ENCODE assay signal across 19 cellular contexts in the genomic region with DNA sequence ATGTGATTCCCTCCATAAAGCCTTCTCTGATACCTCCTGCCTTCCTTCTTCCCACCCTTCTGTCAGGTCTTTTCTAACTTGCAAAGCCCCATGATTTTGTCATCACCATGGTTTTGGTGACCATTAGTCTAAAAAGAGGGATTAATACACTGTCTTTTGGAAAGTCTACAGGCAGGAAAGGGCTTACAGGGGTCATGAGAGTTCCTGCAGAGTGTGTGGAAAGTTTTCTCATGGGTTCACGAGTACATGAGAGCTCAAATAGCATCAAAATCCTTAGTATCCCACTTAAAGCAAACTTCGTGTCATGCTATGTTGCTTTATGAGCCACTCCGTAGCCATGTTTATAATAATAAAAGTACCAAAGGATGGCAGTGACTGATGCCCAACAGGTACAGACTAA.
DNase-seq lines count a peak whose midpoint lies in the region; ATAC-seq and TF ChIP-seq lines count a peak whose summit lies in the region.
"Had no signal": no experiment of that assay in that cellular context is flagged by ENCODE, and none has a peak within 500 bp of the region (broad histone marks: within the 10 kb centered on the region; RNA-seq: fewer than 3 reads in every experiment).

No MANE protein-coding gene starts in this region.

- peak overlapping the region; percentile 74 for H3K27ac Mint-ChIP-seq in T-helper 17 cell
- H3K27ac Mint-ChIP-seq: dendritic cell treated with granulocyte-macrophage colony-stimulating factor and Interleukin-4, amounts not matched to agents 40 ng/mL and 50 ng/mL, for 4 days had no signal

- no peak for ATAC-seq in SK-N-SH treated with all-trans-retinoic acid at 6 μM for 48 hours
- ATAC-seq in T-helper 17 cell, result no peak
- no peak for ATAC-seq in thoracic aorta (ENCODE audit: insufficient number of reproducible peaks, low FRiP score, low read depth)
- ATAC-seq in GM18858 (IDR thresholded peaks at IDR 0.05; ENCODE audit: unreplicated experiment), result no peak
- no peak for ATAC-seq in activated CD4-positive, CD25-positive, alpha-beta regulatory T cell treated with anti-CD3 and anti-CD28 coated beads, Interleukin-2, amount 50 U/mL, for 24 hours
- ATAC-seq: activated naive CD4-positive, alpha-beta T cell treated with anti-CD3 and anti-CD28 coated beads, Interleukin-2, amount 50 U/mL, for 72 hours; foreskin keratinocyte; left cardiac atrium had no signal

- H3K4me3 ChIP-seq in SK-N-SH (ENCODE audit: low read depth in 2 of 2, low read length in 1 of 2) (no peak overlapping the region), fibroblast of villous mesenchyme (ENCODE audit: low read depth, low read length) (no peak overlapping the region), thoracic aorta (no peak overlapping the region)

- DNase-seq in SK-N-SH (no peak), T-helper 17 cell (no peak), fibroblast of villous mesenchyme (ENCODE audit: low read depth) (peak; percentile 72), thoracic aorta (ENCODE audit: low spot score) (no peak), NCI-H2171 (lab: John Stamatoyannopoulos, UW) (no peak)
- DNase-seq: activated CD4-positive, alpha-beta T cell treated with anti-CD3 and anti-CD28 coated beads, Interleukin-2, amount 50 U/mL, for 48 hours; activated T-cell treated with anti-CD3 and anti-CD28 coated beads, Interleukin-2, amount 50 U/mL, for 1 hour; foreskin keratinocyte; NCI-H1092 treated with DMSO at 0.1 percent for 48 hours; NCI-H2171 treated with DMSO at 0.1 percent for 48 hours; Right ventricle myocardium superior; T-helper 1 cell had no signal

- POLR2A ChIA-PET in SK-N-SH (lab: Yijun Ruan, JAX), result no interaction called here

- H3K27me3 ChIP-seq in SK-N-SH (ENCODE audit: insufficient read depth) (no peaks in the 10 kb centered on the region), thoracic aorta (replicated peaks; ENCODE audit: insufficient read depth) (no peaks in the 10 kb centered on the region)
- H3K27me3 ChIP-seq: foreskin keratinocyte had no signal

- H3K4me2 ChIP-seq in SK-N-SH, result 0 out of 2 replicates have a peak overlapping the region, but pooled peaks have one; percentile 91

- CTCF ChIA-PET in SK-N-SH (lab: Yijun Ruan, JAX), result interaction anchor here (0.7 kb wide), 1 partner anchor 13 kb away, joined by 3 read pairs; no protein-coding TSS in a partner anchor

- 90% methylated on average over 3 of the region's 3 CpGs for WGBS in SK-N-SH (ENCODE audit: low lambda C conversion rate)

- peaks cover 86% of the 10 kb centered on the region for H3K79me2 ChIP-seq in SK-N-SH (ENCODE audit: insufficient read depth)

- H3K4me1 ChIP-seq in SK-N-SH (ENCODE audit: control insufficient read depth in 1 of 2, insufficient read depth in 2 of 2, low read depth in 1 of 2, low read length in 1 of 2) (peaks cover 12 to 49% of the 10 kb centered on the region in 2 experiments), thoracic aorta (ENCODE audit: control insufficient read depth in 1 of 2, low read depth in 2 of 2) (peaks cover 33 to 46% of the 10 kb centered on the region in 2 donors)

- H3K27ac ChIP-seq in SK-N-SH (ENCODE audit: low read depth in 2 of 2, low read length in 1 of 2) (peak overlapping the region; percentile 43 to 86; a peak in 3 of 4 replicates), thoracic aorta (peak overlapping the region; percentile 14 to 95)
- H3K27ac ChIP-seq: 22Rv1, foreskin keratinocyte had no signal

- no peaks in the 10 kb centered on the region for H3K27me3 Mint-ChIP-seq in T-helper 17 cell
- H3K27me3 Mint-ChIP-seq: dendritic cell treated with granulocyte-macrophage colony-stimulating factor and Interleukin-4, amounts not matched to agents 40 ng/mL and 50 ng/mL, for 4 days had no signal

- H3K4me1 Mint-ChIP-seq in T-helper 17 cell, result peaks cover 40% of the 10 kb centered on the region

- H3K36me3 ChIP-seq in SK-N-SH (replicated peaks in 1 of 2; ENCODE audit: control insufficient read depth in 1 of 2, insufficient read depth in 2 of 2, low read length in 1 of 2) (no peaks in the 10 kb centered on the region), thoracic aorta (no peaks in the 10 kb centered on the region)

- H4K20me1 ChIP-seq in SK-N-SH (ENCODE audit: insufficient read depth), result peaks cover 6% of the 10 kb centered on the region; the same call in 1 of the 2 replicates

- no peaks in the 10 kb centered on the region for H3K9me2 ChIP-seq in SK-N-SH

- H3K9me3 ChIP-seq in SK-N-SH (no peaks in the 10 kb centered on the region), T-helper 17 cell (ENCODE audit: control insufficient read depth, low read length, poor library complexity, severe bottlenecking) (no peaks in the 10 kb centered on the region), thoracic aorta (no peaks in the 10 kb centered on the region)

- H3K9ac ChIP-seq in SK-N-SH, result no peak overlapping the region

- no peak overlapping the region for H2AFZ ChIP-seq in SK-N-SH (ENCODE audit: low read depth)

- no peak overlapping the region for H3K4me3 Mint-ChIP-seq in T-helper 17 cell
- H3K4me3 Mint-ChIP-seq: dendritic cell treated with granulocyte-macrophage colony-stimulating factor and Interleukin-4, amounts not matched to agents 40 ng/mL and 50 ng/mL, for 4 days had no signal

- H3K36me3 Mint-ChIP-seq in T-helper 17 cell (ENCODE audit: low read depth), result peaks cover 7% of the 10 kb centered on the region

- no peak for TF ChIP-seq EP300 in SK-N-SH (IDR thresholded peaks at IDR 0.05; ENCODE audit: borderline replicate concordance in 1 of 2, low read depth in 1 of 2, low read length in 1 of 2)

- no peak for TF ChIP-seq CTCF in SK-N-SH (IDR thresholded peaks at IDR 0.05)
- no peak for TF ChIP-seq CTCF in fibroblast of villous mesenchyme (IDR thresholded peaks at IDR 0.05; ENCODE audit: insufficient read depth, low read depth, low read length)
- no peak for TF ChIP-seq CTCF in thoracic aorta (IDR thresholded peaks at IDR 0.05)

- peaks cover 32% of the 10 kb centered on the region for H3F3A ChIP-seq in SK-N-SH (replicated peaks; ENCODE audit: insufficient read depth)

- TF ChIP-seq RAD21 in SK-N-SH (IDR thresholded peaks at IDR 0.05; ENCODE audit: low read length), result no peak

TF ChIP-seq in SK-N-SH, 30 proteins besides CTCF, POLR2A, EP300 and RAD21 (continues in another document):
- TF ChIP-seq NFIC (IDR thresholded peaks at IDR 0.05; ENCODE audit: borderline replicate concordance) (no peak), FOSL2 (IDR thresholded peaks at IDR 0.05; ENCODE audit: borderline replicate concordance, low read depth) (no peak), POLR2AphosphoS5 (IDR thresholded peaks at IDR 0.05; ENCODE audit: low read depth, low read length) (no peak), GABPA (IDR thresholded peaks at IDR 0.05; ENCODE audit: low read depth) (no peak), FOXJ3 (CRISPR knock-in tag; IDR thresholded peaks at IDR 0.05) (no peak), RFX5 (IDR thresholded peaks at IDR 0.05; ENCODE audit: low read length) (no peak), FOXM1 (IDR thresholded peaks at IDR 0.05; ENCODE audit: low read depth) (no peak), MXI1 (IDR thresholded peaks at IDR 0.05; ENCODE audit: low read depth, low read length) (no peak), ELF1 (IDR thresholded peaks at IDR 0.05) (no peak), TAF1 (IDR thresholded peaks at IDR 0.05; ENCODE audit: borderline replicate concordance, low read depth, low read length) (no peak)
- TF ChIP-seq, protein P1, sequence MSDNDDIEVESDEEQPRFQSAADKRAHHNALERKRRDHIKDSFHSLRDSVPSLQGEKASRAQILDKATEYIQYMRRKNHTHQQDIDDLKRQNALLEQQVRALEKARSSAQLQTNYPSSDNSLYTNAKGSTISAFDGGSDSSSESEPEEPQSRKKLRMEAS (IDR thresholded peaks at IDR 0.05; ENCODE audit: low read depth), result no peak

TF ChIP-seq in SK-N-SH treated with all-trans-retinoic acid at 6 μM for 48 hours, 23 proteins besides CTCF, POLR2A, EP300 and RAD21 (continues in another document):
- TF ChIP-seq CSDC2 (CRISPR knock-in tag; IDR thresholded peaks at IDR 0.05) (no peak), TCF4 (CRISPR knock-in tag; IDR thresholded peaks at IDR 0.05; ENCODE audit: borderline replicate concordance) (no peak), ZFP30 (CRISPR knock-in tag; IDR thresholded peaks at IDR 0.05) (no peak), TOX (CRISPR knock-in tag; IDR thresholded peaks at IDR 0.05; ENCODE audit: borderline replicate concordance) (no peak)
- TF ChIP-seq, protein P2, sequence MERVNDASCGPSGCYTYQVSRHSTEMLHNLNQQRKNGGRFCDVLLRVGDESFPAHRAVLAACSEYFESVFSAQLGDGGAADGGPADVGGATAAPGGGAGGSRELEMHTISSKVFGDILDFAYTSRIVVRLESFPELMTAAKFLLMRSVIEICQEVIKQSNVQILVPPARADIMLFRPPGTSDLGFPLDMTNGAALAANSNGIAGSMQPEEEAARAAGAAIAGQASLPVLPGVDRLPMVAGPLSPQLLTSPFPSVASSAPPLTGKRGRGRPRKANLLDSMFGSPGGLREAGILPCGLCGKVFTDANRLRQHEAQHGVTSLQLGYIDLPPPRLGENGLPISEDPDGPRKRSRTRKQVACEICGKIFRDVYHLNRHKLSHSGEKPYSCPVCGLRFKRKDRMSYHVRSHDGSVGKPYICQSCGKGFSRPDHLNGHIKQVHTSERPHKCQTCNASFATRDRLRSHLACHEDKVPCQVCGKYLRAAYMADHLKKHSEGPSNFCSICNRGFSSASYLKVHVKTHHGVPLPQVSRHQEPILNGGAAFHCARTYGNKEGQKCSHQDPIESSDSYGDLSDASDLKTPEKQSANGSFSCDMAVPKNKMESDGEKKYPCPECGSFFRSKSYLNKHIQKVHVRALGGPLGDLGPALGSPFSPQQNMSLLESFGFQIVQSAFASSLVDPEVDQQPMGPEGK (CRISPR knock-in tag; IDR thresholded peaks at IDR 0.05; ENCODE audit: borderline replicate concordance), result no peak
